In the genomic region with DNA sequence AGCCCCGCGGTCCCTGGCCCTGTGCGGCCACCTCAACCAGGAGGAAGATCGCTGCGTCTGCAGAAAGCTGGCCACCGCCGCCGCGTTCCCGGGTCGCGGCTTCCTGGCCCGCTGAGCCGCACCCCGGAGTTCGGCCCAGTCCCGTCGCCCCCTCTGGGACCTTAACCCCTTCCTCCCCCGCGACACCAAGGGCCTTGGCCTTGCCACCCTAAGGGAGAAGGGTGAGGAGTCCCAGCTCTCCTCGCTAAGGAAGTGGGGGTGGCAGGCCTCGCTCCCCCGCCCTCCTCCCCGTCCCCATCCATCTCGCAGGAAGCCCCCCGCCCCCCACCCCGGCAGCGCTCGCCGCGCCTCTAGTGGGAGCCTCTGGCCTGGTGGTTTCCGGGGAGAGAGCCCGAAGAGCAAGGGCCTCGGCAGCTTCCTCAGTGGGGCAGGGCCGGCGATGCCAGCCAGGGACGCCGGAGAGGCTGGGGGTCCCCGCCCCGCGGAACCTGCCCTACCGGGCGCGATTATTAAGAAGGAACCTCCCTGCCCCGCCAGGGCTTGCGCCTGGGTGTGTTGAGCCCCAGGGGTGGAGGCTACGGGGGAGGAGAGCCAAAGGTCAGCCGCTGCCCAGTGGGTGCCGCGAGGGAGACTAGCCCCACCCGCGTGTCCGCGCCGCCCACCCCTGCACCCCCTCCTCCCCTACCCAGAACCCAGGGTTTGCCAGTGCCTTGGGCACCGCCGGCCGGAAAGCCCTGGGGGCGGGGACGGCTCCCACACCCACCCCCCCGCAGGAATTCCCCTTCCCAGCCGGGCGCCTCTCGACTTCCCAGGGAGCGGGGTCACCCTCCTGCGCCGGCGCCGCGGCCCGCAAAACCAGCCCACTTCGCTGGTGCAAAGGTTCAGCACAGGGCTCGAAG, we compare ENCODE assay signal across 9 cellular contexts. TPM values are rescaled to one million over a fixed set of nuclear protein-coding genes. Genes with fewer than 3 reads are reported as not detected.
DNase-seq lines count a peak whose midpoint lies in the region; ATAC-seq, FAIRE-seq and TF ChIP-seq lines count a peak whose summit lies in the region.
"Had no signal": no experiment of that assay in that cellular context is flagged by ENCODE, and none has a peak within 500 bp of the region (broad histone marks: within the 10 kb centered on the region; RNA-seq: fewer than 3 reads in every experiment).

No MANE protein-coding gene starts in this region.

- no peak for TF ChIP-seq EP300 in suprapubic skin (IDR thresholded peaks at IDR 0.05)

- H3K4me3 ChIP-seq in NB4 (ENCODE audit: low read depth, low read length) (no peak overlapping the region), bronchial epithelial cell (ENCODE audit: low read depth, low read length) (peak overlapping the region; percentile 6), suprapubic skin (peak overlapping the region; percentile 28)

- no peaks in the 10 kb centered on the region for H3K9me3 ChIP-seq in suprapubic skin
- H3K9me3 ChIP-seq in CD4-positive, alpha-beta T cell (ENCODE audit: control insufficient read depth, low read length), result no peaks in the 10 kb centered on the region

- H3K4me1 Mint-ChIP-seq in CD4-positive, alpha-beta T cell (ENCODE audit: low read depth), result peaks cover 19% of the 10 kb centered on the region

- H3K27me3 ChIP-seq in bronchial epithelial cell (ENCODE audit: control insufficient read depth, insufficient read depth, low read length), result no peaks in the 10 kb centered on the region
- no peaks in the 10 kb centered on the region for H3K27me3 ChIP-seq in suprapubic skin
- H3K27me3 ChIP-seq in CD4-positive, alpha-beta T cell (ENCODE audit: control insufficient read depth, insufficient read depth, low read length), result no peaks in the 10 kb centered on the region

- no peak overlapping the region for H3K4me3 Mint-ChIP-seq in CD4-positive, alpha-beta T cell

- WGBS in suprapubic skin, result 51% methylated on average over 30 of the region's 73 CpGs

- H3K36me3 Mint-ChIP-seq in CD4-positive, alpha-beta T cell (ENCODE audit: low read depth), result peaks cover 32% of the 10 kb centered on the region

- H3K27ac Mint-ChIP-seq in CD4-positive, alpha-beta T cell, result no peak overlapping the region

- H3K27me3 Mint-ChIP-seq in CD4-positive, alpha-beta T cell, result no peaks in the 10 kb centered on the region

- peaks cover 58% of the 10 kb centered on the region for H3K4me1 ChIP-seq in suprapubic skin

- intact Hi-C loops in left colon (cut with DNase I, micrococcal nuclease), result no loop called here
- intact Hi-C loops in CD4-positive, alpha-beta T cell (cut with DNase I, micrococcal nuclease), result no loop called here

- DNase-seq in NB4 (ENCODE audit: low read depth) (peak; percentile 14), bronchial epithelial cell (ENCODE audit: low read depth) (no peak), left colon (peak; percentile 52 to 62), suprapubic skin (ENCODE audit: low spot score in 2 of 2) (no peak), EL (no peak), midbrain (lab: John Stamatoyannopoulos, UW) (no peak)
- DNase-seq in stimulated activated CD4-positive, alpha-beta T cell treated with anti-CD3 and anti-CD28 coated beads, Interleukin-1b, Interleukin-23, amount 100 ng/mL, for 48 hours, result no peak
- DNase-seq in CD4-positive, alpha-beta T cell, result no peak
- DNase-seq: T-helper 1 cell had no signal

- CTCF ChIA-PET in CD4-positive, alpha-beta T cell (lab: Charles Lee), result interaction anchor here (0.6 to 0.7 kb wide), 2 partner anchors 38 to 162 kb away, joined by 3 read pairs; no protein-coding TSS in a partner anchor

- H3K36me3 ChIP-seq in bronchial epithelial cell (ENCODE audit: control insufficient read depth, insufficient read depth, low read length) (peaks cover 23% of the 10 kb centered on the region), suprapubic skin (peaks cover 20% of the 10 kb centered on the region)

- no peak for FAIRE-seq in bronchial epithelial cell (lab: Jason Lieb, UNC)

- POLR2A ChIA-PET in CD4-positive, alpha-beta T cell (lab: Charles Lee), result interaction anchor here (0.6 to 1.2 kb wide), 3 partner anchors 19 to 1435 kb away, joined by 3 to 7 read pairs (median 5); a partner anchor contains a TSS

- TF ChIP-seq POLR2A in NB4 (IDR thresholded peaks at IDR 0.05; ENCODE audit: extremely low read depth, insufficient read length), result no peak
- TF ChIP-seq POLR2A in suprapubic skin (IDR thresholded peaks at IDR 0.05), result no peak

- peak; percentile 25 for ATAC-seq in left colon
- ATAC-seq in CD4-positive, alpha-beta T cell (ENCODE audit: poor library complexity), result no peak

- TF ChIP-seq CTCF in NB4 (IDR thresholded peaks at IDR 0.05; ENCODE audit: low read depth, low read length), result no peak
- TF ChIP-seq CTCF in bronchial epithelial cell (IDR thresholded peaks at IDR 0.05; ENCODE audit: insufficient read depth, low read length, severe bottlenecking), result no peak
- no peak for TF ChIP-seq CTCF in suprapubic skin (IDR thresholded peaks at IDR 0.05)
- no peak for TF ChIP-seq CTCF in CD4-positive, alpha-beta T cell (IDR thresholded peaks at IDR 0.05)

- peak overlapping the region; percentile 23 for H3K27ac ChIP-seq in suprapubic skin
- H3K27ac ChIP-seq in CD4-positive, alpha-beta T cell (ENCODE audit: low read depth, low read length), result no peak overlapping the region

- H3K9me3 Mint-ChIP-seq in CD4-positive, alpha-beta T cell, result no peaks in the 10 kb centered on the region

RNA-seq across cellular contexts. Expression of a gene that starts 6.8 kb away (rescaled TPM):
- total RNA-seq in bronchial epithelial cell, result 43.4 and 86.8 TPM in 2 replicates
- 10 to 100 TPM; 12.1 to 14.5 TPM for total RNA-seq in left colon
- 10 to 100 TPM; 33.0 to 47.7 (median 38.0) TPM for total RNA-seq in suprapubic skin
- total RNA-seq in CD4-positive, alpha-beta T cell, result 100 to 1,000 TPM; 196 to 202 TPM

RNA-seq across cellular contexts. Expression of a gene that starts 35.6 kb away (rescaled TPM):
- total RNA-seq in bronchial epithelial cell (2.6 and 2.7 TPM in 2 replicates), left colon (1 to 10 TPM; 4.0 to 6.5 TPM), suprapubic skin (1 to 10 TPM; 2.3 to 6.4 (median 3.1) TPM)
- 1 to 10 TPM; 5.3 to 6.5 TPM for total RNA-seq in CD4-positive, alpha-beta T cell

RNA-seq across cellular contexts. Expression of a gene that starts 54.5 kb away (rescaled TPM):
- total RNA-seq in bronchial epithelial cell (1.1 and 2.3 TPM in 2 replicates), left colon (under 1 TPM; 0.49 to 0.78 TPM), suprapubic skin (1 to 10 TPM; 2.2 to 7.0 (median 5.2) TPM)
- under 1 TPM in 1 of 2 experiments, not detected in 1; 0.31 TPM for total RNA-seq in CD4-positive, alpha-beta T cell

Comparison
In these comparisons a context has a peak if more than half of its experiments do, and no peak if none do; other contexts are left out.
1. DNase-seq: peak in NB4 (single experiment) and left colon (2 of 2); none in bronchial epithelial cell (single experiment), suprapubic skin (0 of 2), stimulated activated CD4-positive, alpha-beta T cell treated with anti-CD3 and anti-CD28 coated beads, Interleukin-1b, Interleukin-23, amount 100 ng/mL, for 48 hours (single experiment), EL (single experiment), CD4-positive, alpha-beta T cell (0 of 10) and midbrain (single experiment).